ENCODE assay signal across 8 cellular contexts in genomic region chr7:23462846-23463245, GRCh38. TPM values are rescaled to one million over a fixed set of nuclear protein-coding genes. Genes with fewer than 3 reads are reported as not detected.
A peak's percentile ranks its signal among the peaks of the same experiment; 100 is the strongest.
DNase-seq lines count a peak whose midpoint lies in the region; ATAC-seq, FAIRE-seq and TF ChIP-seq lines count a peak whose summit lies in the region.

No MANE protein-coding gene starts in this region.

- peaks cover 2% of the 10 kb centered on the region for H3K4me1 Mint-ChIP-seq in activated T-helper 17 cell treated with anti-CD3 and anti-CD28 coated beads, Interleukin-2, amount 50 U/mL, for 72 hours

- peaks cover 16% of the 10 kb centered on the region; the same call in 1 of the 2 replicates for H3F3A ChIP-seq in GM23248 (ENCODE audit: insufficient read depth)

- dilution Hi-C loops in keratinocyte (cut with MboI; ENCODE audit: extremely low pct_ligation_motif_present, low sequenced_read_pairs): no loop called here

- H3K27ac ChIP-seq in GM23248 (no peak overlapping the region), keratinocyte (ENCODE audit: control insufficient read depth, insufficient read depth, low read length) (no peak overlapping the region), ascending aorta (no peak overlapping the region), stomach (no peak overlapping the region)

- no peaks in the 10 kb centered on the region for H3K27me3 ChIP-seq in GM23248 (replicated peaks; ENCODE audit: insufficient read depth)
- peaks cover 14% of the 10 kb centered on the region for H3K27me3 ChIP-seq in keratinocyte (ENCODE audit: control insufficient read depth, extremely low read depth, insufficient read depth, low read length)
- H3K27me3 ChIP-seq in ascending aorta: peaks cover 1% of the 10 kb centered on the region
- H3K27me3 ChIP-seq in stomach: peaks cover 14 to 95% (median 66%) of the 10 kb centered on the region in 3 donors

- in situ Hi-C loops in GM23248 (cut with MboI): no loop called here

- ATAC-seq in activated T-helper 17 cell treated with anti-CD3 and anti-CD28 coated beads, Interleukin-2, amount 50 U/mL, for 72 hours (replicated peaks): peak; percentile 62
- ATAC-seq in HG02852 (IDR thresholded peaks at IDR 0.05; ENCODE audit: unreplicated experiment): no peak

- no peaks in the 10 kb centered on the region for H3K9me1 ChIP-seq in keratinocyte (ENCODE audit: control insufficient read depth, extremely low read depth, insufficient read depth, low read length)

- H3K79me2 ChIP-seq in GM23248 (ENCODE audit: insufficient read depth) (peaks cover 100% of the 10 kb centered on the region), keratinocyte (ENCODE audit: control insufficient read depth, insufficient read depth, low read length) (peaks cover 38% of the 10 kb centered on the region)

- H3K4me2 ChIP-seq in GM23248 (ENCODE audit: unreplicated experiment) (no peak overlapping the region), keratinocyte (ENCODE audit: control insufficient read depth, extremely low read depth, insufficient read depth, low read depth, low read length) (no peak overlapping the region)

- DNase-seq in AG09309 (ENCODE audit: low read depth) (peak; percentile 29), GM23248 (peak; percentile 73), keratinocyte (ENCODE audit: low read depth, low spot score) (no peak), ascending aorta (ENCODE audit: low spot score in 2 of 2) (no peak), stomach (no peak)
- DNase-seq in activated CD8-positive, alpha-beta memory T cell treated with anti-CD3 and anti-CD28 coated beads, Interleukin-2, amount 50 U/mL, for 4 hours: no peak

- no peaks in the 10 kb centered on the region for H4K20me1 ChIP-seq in GM23248 (ENCODE audit: insufficient read depth)
- no peaks in the 10 kb centered on the region for H4K20me1 ChIP-seq in keratinocyte (ENCODE audit: control insufficient read depth, extremely low read depth, insufficient read depth, low read length)

- no peak overlapping the region for H3K4me3 ChIP-seq in AG09309 (ENCODE audit: control insufficient read depth, low read depth, low read length)
- H3K4me3 ChIP-seq in GM23248: no peak overlapping the region
- no peak overlapping the region for H3K4me3 ChIP-seq in keratinocyte (ENCODE audit: control insufficient read depth in 2 of 3, extremely low read depth in 1 of 3, insufficient read depth in 2 of 3, low read depth in 1 of 3, low read length in 3 of 3)
- no peak overlapping the region for H3K4me3 ChIP-seq in ascending aorta
- H3K4me3 ChIP-seq in stomach: no peak overlapping the region

- H2AFZ ChIP-seq in GM23248 (no peak overlapping the region), keratinocyte (ENCODE audit: control insufficient read depth, low read length) (no peak overlapping the region)

- no peak overlapping the region for H3K27ac Mint-ChIP-seq in activated T-helper 17 cell treated with anti-CD3 and anti-CD28 coated beads, Interleukin-2, amount 50 U/mL, for 72 hours

- H3K4me1 ChIP-seq in GM23248 (ENCODE audit: insufficient read depth) (peaks cover 41% of the 10 kb centered on the region), keratinocyte (ENCODE audit: control insufficient read depth, extremely low read depth, insufficient read depth, low read length) (peaks cover 17% of the 10 kb centered on the region), ascending aorta (peaks cover 0 to under 1% of the 10 kb centered on the region in 2 donors), stomach (peaks cover 3 to 6% (median 4%) of the 10 kb centered on the region in 4 donors)

- H3K9me3 ChIP-seq in GM23248 (ENCODE audit: low read depth): no peaks in the 10 kb centered on the region
- no peaks in the 10 kb centered on the region for H3K9me3 ChIP-seq in keratinocyte (ENCODE audit: control insufficient read depth, low read depth, low read length)
- H3K9me3 ChIP-seq in ascending aorta: no peaks in the 10 kb centered on the region
- no peaks in the 10 kb centered on the region for H3K9me3 ChIP-seq in stomach

- intact Hi-C loops in ascending aorta (cut with DNase I): loop anchor here (5.0 kb wide), 1 partner anchor 186 kb away; no protein-coding TSS in a partner anchor
- intact Hi-C loops in stomach (cut with DNase I; ENCODE audit: low total_unique reads): no loop called here

- FAIRE-seq in keratinocyte (lab: Jason Lieb, UNC): no peak

- no peak for TF ChIP-seq EP300 in stomach (IDR thresholded peaks at IDR 0.05)

- no peaks in the 10 kb centered on the region for H3K9me2 ChIP-seq in GM23248 (ENCODE audit: insufficient read depth)

- H3K36me3 ChIP-seq in GM23248 (ENCODE audit: low read depth) (no peaks in the 10 kb centered on the region), keratinocyte (ENCODE audit: control insufficient read depth in 2 of 2, extremely low read depth in 1 of 2, insufficient read depth in 2 of 2, low read length in 2 of 2) (no peaks in the 10 kb centered on the region), ascending aorta (no peaks in the 10 kb centered on the region), stomach (no peaks in the 10 kb centered on the region)

- peak; percentile 65 for TF ChIP-seq CTCF in AG09309 (IDR thresholded peaks at IDR 0.05; ENCODE audit: control insufficient read depth, insufficient read depth, low read depth, low read length, missing control alignments)
- TF ChIP-seq CTCF in keratinocyte (optimal IDR thresholded peaks at IDR 0.05 in 1 of 3, IDR thresholded peaks at IDR 0.05 in 1 of 3, conservative IDR thresholded peaks at IDR 0.05 in 1 of 3; ENCODE audit: extremely low read depth in 1 of 3, insufficient read depth in 2 of 3, low read length in 3 of 3): peak in 2 of 3 experiments; percentile 14 to 50
- no peak for TF ChIP-seq CTCF in ascending aorta (IDR thresholded peaks at IDR 0.05)
- TF ChIP-seq CTCF in stomach (IDR thresholded peaks at IDR 0.05): peak in 1 of 7 experiments; percentile 9

- WGBS in GM23248 (ENCODE audit: low coverage in 1 of 2, low lambda C conversion rate in 2 of 2, missing lambda C conversion rate in 2 of 2), 2 experiments: 21 to 37% methylated on average over 2 of the region's 2 CpGs
- WGBS in stomach, 5 donors: 3 to 18% (median 12%) methylated on average over 2 of the region's 2 CpGs

- H3K4me3 Mint-ChIP-seq in activated T-helper 17 cell treated with anti-CD3 and anti-CD28 coated beads, Interleukin-2, amount 50 U/mL, for 72 hours: no peak overlapping the region

- no peaks in the 10 kb centered on the region for H3K9me3 Mint-ChIP-seq in activated T-helper 17 cell treated with anti-CD3 and anti-CD28 coated beads, Interleukin-2, amount 50 U/mL, for 72 hours

- TF ChIP-seq POLR2A in stomach (IDR thresholded peaks at IDR 0.05): no peak

- H3K9ac ChIP-seq in GM23248 (no peak overlapping the region), keratinocyte (ENCODE audit: control insufficient read depth, extremely low read depth, insufficient read depth, low read length) (no peak overlapping the region)

- H3K27me3 Mint-ChIP-seq in activated T-helper 17 cell treated with anti-CD3 and anti-CD28 coated beads, Interleukin-2, amount 50 U/mL, for 72 hours: peaks cover 55% of the 10 kb centered on the region

- no peaks in the 10 kb centered on the region for H3K36me3 Mint-ChIP-seq in activated T-helper 17 cell treated with anti-CD3 and anti-CD28 coated beads, Interleukin-2, amount 50 U/mL, for 72 hours (ENCODE audit: low read depth)

RNA-seq across cellular contexts. Expression of gene IGF2BP3, which starts 7.4 kb away (rescaled TPM):
- 13.7 and 18.2 TPM in 2 replicates for total RNA-seq in GM23248 (2014; rRNA removed; shearing (Covaris generic))
- polyA plus RNA-seq in GM23248 (2016; fragmentation: Nextera tagmentation; extraction: Ambion mirVana) (7.0 and 7.6 TPM in 2 replicates), keratinocyte (13.8 to 22.3 TPM (median 18.9 TPM) in 3 replicates), stomach (1 to 10 TPM in 1 of 3 donors, under 1 TPM in 1, not detected in 1; 0.43 to 1.2 TPM)
- under 1 TPM; 0.42 to 0.67 TPM for total RNA-seq in activated T-helper 17 cell treated with anti-CD3 and anti-CD28 coated beads, Interleukin-2, amount 50 U/mL, for 72 hours
- polyA plus RNA-seq in keratinocyte (2011; ENCODE audit: low read depth): 10.3 TPM
- 13.8 and 24.9 TPM in 2 replicates for polyA plus RNA-seq in keratinocyte (2011; cell fraction: cytosol; rRNA removed)
- 37.7 and 39.3 TPM in 2 replicates for polyA plus RNA-seq in keratinocyte (2011; cell fraction: nucleus; rRNA removed)
- 9.0 and 12.3 TPM in 2 replicates for polyA plus RNA-seq in keratinocyte (2012; ENCODE audit: low replicate concordance)
- 19.7 to 35.3 TPM (median 34.1 TPM) in 3 replicates for polyA minus RNA-seq in keratinocyte
- polyA minus RNA-seq in keratinocyte (2011; cell fraction: cytosol; rRNA and poly(A)+ RNA removed): 24.7 TPM
- 29.8 and 57.0 TPM in 2 replicates for polyA minus RNA-seq in keratinocyte (2011; cell fraction: nucleus; rRNA and poly(A)+ RNA removed)
- total RNA-seq in ascending aorta (not detected), stomach (10 to 100 TPM in 1 of 5 donors, 1 to 10 TPM in 1, not detected in 3; 9.1 to 61.9 TPM)

Comparison
In these comparisons a context has a peak if more than half of its experiments do, and no peak if none do; other contexts are left out.
1. DNase-seq: peak in AG09309 (single experiment) and GM23248 (single experiment); none in keratinocyte (single experiment), activated CD8-positive, alpha-beta memory T cell treated with anti-CD3 and anti-CD28 coated beads, Interleukin-2, amount 50 U/mL, for 4 hours (single experiment), ascending aorta (0 of 2) and stomach (single experiment).
2. CTCF ChIP-seq: peak in AG09309 (single experiment) and keratinocyte (2 of 3); none in ascending aorta (0 of 3).